7 cellular contexts compared by ENCODE assay signal in the genomic region with DNA sequence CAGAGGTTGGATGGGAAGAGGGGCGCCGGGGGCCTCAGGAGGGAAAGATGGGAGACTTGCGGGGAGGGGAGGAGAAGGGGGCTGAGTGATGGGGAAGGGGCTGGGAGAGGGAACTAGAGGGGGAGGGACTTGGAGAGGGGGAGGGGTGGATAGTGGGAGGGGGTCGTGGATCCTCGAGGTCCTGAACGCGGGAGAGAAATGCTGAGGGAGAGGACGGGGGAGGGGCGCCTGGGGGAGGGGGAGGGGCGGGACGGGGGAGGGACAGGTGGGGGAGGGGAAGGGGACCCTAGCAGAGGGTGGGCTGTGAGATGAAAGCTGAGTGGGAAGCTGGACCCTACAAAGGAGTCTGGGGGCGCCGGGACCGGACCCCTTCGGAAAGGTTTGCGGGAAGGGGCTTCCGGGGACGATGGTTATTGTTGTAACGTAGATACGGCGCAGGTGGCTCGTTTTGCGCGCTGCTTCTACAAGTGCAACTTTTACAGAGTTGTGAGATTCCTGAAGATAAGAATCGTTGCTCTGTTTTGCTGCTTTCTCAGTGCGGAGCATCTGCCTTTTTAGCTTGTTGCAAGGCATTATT. TPM values are rescaled to one million over a fixed set of nuclear protein-coding genes. Genes with fewer than 3 reads are reported as not detected.
DNase-seq lines count a peak whose midpoint lies in the region; ATAC-seq and TF ChIP-seq lines count a peak whose summit lies in the region.

No MANE protein-coding gene starts in this region.

- peak overlapping the region; percentile 68 for H3K9ac ChIP-seq in H9 (ENCODE audit: extremely low read depth, insufficient read length, low read length)

- no peak overlapping the region for H2AFZ ChIP-seq in H9 (ENCODE audit: low read length)

- no peak overlapping the region for H2AK5ac ChIP-seq in H9 (ENCODE audit: insufficient read length, low read length)

- TF ChIP-seq CTCF in H9 (conservative IDR thresholded peaks at IDR 0.05) (no peak), nephron progenitor cell (IDR thresholded peaks at IDR 0.05) (no peak), omental fat pad (IDR thresholded peaks at IDR 0.05) (no peak)

- no peak overlapping the region for H2BK20ac ChIP-seq in H9 (ENCODE audit: low read depth, low read length, poor library complexity, severe bottlenecking)

- H2BK120ac ChIP-seq in H9 (ENCODE audit: low read depth, low read length, poor library complexity, severe bottlenecking), result no peak overlapping the region

- H3K23me2 ChIP-seq in H9 (ENCODE audit: insufficient read length, low read depth, low read length, poor library complexity, severe bottlenecking), result peaks cover 13% of the 10 kb centered on the region

- H4K20me1 ChIP-seq in H9 (ENCODE audit: control insufficient read depth, insufficient read depth, insufficient read length), result no peaks in the 10 kb centered on the region

- H3K56ac ChIP-seq in H9 (ENCODE audit: insufficient read length, low read depth, low read length), result no peak overlapping the region

- H3K27me3 ChIP-seq in H9 (ENCODE audit: insufficient read depth, low read length), result no peaks in the 10 kb centered on the region

- H3K4me1 ChIP-seq in H9 (ENCODE audit: insufficient read depth, low read length), result peaks cover 3% of the 10 kb centered on the region; the same call in 1 of the 2 replicates

- intact Hi-C loops in dendritic cell treated with granulocyte-macrophage colony-stimulating factor and Interleukin-4, amounts not matched to agents 40 ng/mL and 50 ng/mL, for 4 days (cut with micrococcal nuclease), result no loop called here

- no peak overlapping the region for H3K14ac ChIP-seq in H9 (ENCODE audit: insufficient read depth, low read length)

- peak overlapping the region; percentile 88 for H3K4me2 ChIP-seq in H9 (ENCODE audit: insufficient read depth, insufficient read length, low read length)

- H3K18ac ChIP-seq in H9 (ENCODE audit: insufficient read length, low read depth, low read length), result peak overlapping the region; percentile 20

- no peaks in the 10 kb centered on the region for H3K27me3 Mint-ChIP-seq in H9 (ENCODE audit: low read depth)
- no peaks in the 10 kb centered on the region for H3K27me3 Mint-ChIP-seq in dendritic cell treated with granulocyte-macrophage colony-stimulating factor and Interleukin-4, amounts not matched to agents 40 ng/mL and 50 ng/mL, for 4 days
- H3K27me3 Mint-ChIP-seq in nephron progenitor cell (ENCODE audit: low read depth, poor library complexity), result peaks cover 6% of the 10 kb centered on the region

- no peak overlapping the region for H2BK5ac ChIP-seq in H9 (ENCODE audit: insufficient read length, low read length)

- no peak overlapping the region for H4K5ac ChIP-seq in H9 (ENCODE audit: insufficient read length, low read depth, low read length)

- H3K23ac ChIP-seq in H9 (ENCODE audit: insufficient read length, low read depth, low read length), result no peak overlapping the region

- no peaks in the 10 kb centered on the region for H3K9me3 ChIP-seq in H9 (ENCODE audit: control insufficient read depth, low read depth, low read length)

- H3K4ac ChIP-seq in H9 (ENCODE audit: low read depth, low read length), result no peak overlapping the region

- peaks cover 4% of the 10 kb centered on the region; the same call in 1 of the 2 replicates for H3K79me2 ChIP-seq in H9 (ENCODE audit: insufficient read depth, low read length)

- peaks cover 25% of the 10 kb centered on the region in 2 experiments for H3K4me1 Mint-ChIP-seq in H9
- H3K4me1 Mint-ChIP-seq in dendritic cell treated with granulocyte-macrophage colony-stimulating factor and Interleukin-4, amounts not matched to agents 40 ng/mL and 50 ng/mL, for 4 days (ENCODE audit: low read depth), result peaks cover 49% of the 10 kb centered on the region
- peaks cover 63% of the 10 kb centered on the region for H3K4me1 Mint-ChIP-seq in nephron progenitor cell

- H3K79me1 ChIP-seq in H9 (ENCODE audit: insufficient read depth, low read depth, low read length, poor library complexity, severe bottlenecking), result no peaks in the 10 kb centered on the region

- H2BK12ac ChIP-seq in H9 (ENCODE audit: insufficient read length, low read depth, low read length), result no peak overlapping the region

- no peak for DNase-seq in H9
- DNase-seq in T follicular helper cell (ENCODE audit: low read depth), result peak; percentile 24
- DNase-seq in nephron progenitor cell, result no peak
- no peak for DNase-seq in omental fat pad (ENCODE audit: low spot score)
- no peak for DNase-seq in HK-2 (ENCODE audit: unreplicated experiment)
- DNase-seq in NCI-H2171 (lab: John Stamatoyannopoulos, UW), result no peak

- no peak overlapping the region for H4K91ac ChIP-seq in H9 (ENCODE audit: insufficient read length, low read depth, low read length)

- no CpG with 5 or more reads among the region's 26 CpGs for WGBS in H9 (ENCODE audit: extremely low coverage, insufficient read length, low lambda C conversion rate)

- no peak for ATAC-seq in omental fat pad (ENCODE audit: low FRiP score)

- H2BK15ac ChIP-seq in H9 (ENCODE audit: low read depth, low read length), result no peak overlapping the region

- H3K9me3 Mint-ChIP-seq in H9, result 0 out of 5 replicates have a peak, but pooled peaks cover 0 to 2% of the 10 kb centered on the region in 2 experiments
- no peaks in the 10 kb centered on the region for H3K9me3 Mint-ChIP-seq in dendritic cell treated with granulocyte-macrophage colony-stimulating factor and Interleukin-4, amounts not matched to agents 40 ng/mL and 50 ng/mL, for 4 days
- H3K9me3 Mint-ChIP-seq in nephron progenitor cell, result no peaks in the 10 kb centered on the region

- no peak overlapping the region for H4K8ac ChIP-seq in H9 (replicated peaks; ENCODE audit: insufficient read length, low read depth, low read length)

- H3K27ac Mint-ChIP-seq in H9 (peak overlapping the region in 2 of 3 experiments; percentile 23 to 98; a peak in 2 of 7 replicates), nephron progenitor cell (no peak overlapping the region)
- H3K27ac Mint-ChIP-seq in dendritic cell treated with granulocyte-macrophage colony-stimulating factor and Interleukin-4, amounts not matched to agents 40 ng/mL and 50 ng/mL, for 4 days, result peak overlapping the region; percentile 91

- H3K4me3 Mint-ChIP-seq in H9 (peak overlapping the region; percentile 79 to 85), nephron progenitor cell (peak overlapping the region; percentile 85)
- H3K4me3 Mint-ChIP-seq in dendritic cell treated with granulocyte-macrophage colony-stimulating factor and Interleukin-4, amounts not matched to agents 40 ng/mL and 50 ng/mL, for 4 days, result peak overlapping the region; percentile 73

- H3T11ph ChIP-seq in H9 (ENCODE audit: low read length), result no peak overlapping the region

- H3K36me3 Mint-ChIP-seq in H9 (ENCODE audit: insufficient read depth in 1 of 3, low read depth in 3 of 3) (peaks cover 0 to 4% (median under 1%) of the 10 kb centered on the region in 3 experiments; a peak in 4 of 7 replicates), nephron progenitor cell (ENCODE audit: low read depth) (peaks cover 2% of the 10 kb centered on the region)
- peaks cover 13% of the 10 kb centered on the region for H3K36me3 Mint-ChIP-seq in dendritic cell treated with granulocyte-macrophage colony-stimulating factor and Interleukin-4, amounts not matched to agents 40 ng/mL and 50 ng/mL, for 4 days (ENCODE audit: low read depth)

- H3K27ac ChIP-seq in H9 (ENCODE audit: insufficient read length, low read depth, low read length), result no peak overlapping the region

RNA-seq across cellular contexts. Expression of a gene that starts 0.4 kb away (rescaled TPM):
- total RNA-seq in H9 (2021) (48.8 and 49.7 TPM in 2 replicates), omental fat pad (10 to 100 TPM; 10.4 to 14.2 (median 13.1) TPM)

RNA-seq across cellular contexts. Expression of a gene that starts 20.4 kb away (rescaled TPM):
- total RNA-seq in H9 (2021) (54.6 and 55.8 TPM in 2 replicates), omental fat pad (10 to 100 TPM; 10.9 to 18.6 (median 12.0) TPM)

RNA-seq across cellular contexts. Expression of a gene that starts 34.3 kb away (rescaled TPM):
- total RNA-seq in H9 (2021) (not detected in 2 replicates), omental fat pad (not detected)

RNA-seq across cellular contexts. Expression of a gene that starts 56.1 kb away (rescaled TPM):
- 0.13 TPM in 1 of 2 replicates, not detected in the other for total RNA-seq in H9 (2021)
- not detected for total RNA-seq in omental fat pad
